Comparison of ENCODE assay signal across 15 cellular contexts in the genomic region with DNA sequence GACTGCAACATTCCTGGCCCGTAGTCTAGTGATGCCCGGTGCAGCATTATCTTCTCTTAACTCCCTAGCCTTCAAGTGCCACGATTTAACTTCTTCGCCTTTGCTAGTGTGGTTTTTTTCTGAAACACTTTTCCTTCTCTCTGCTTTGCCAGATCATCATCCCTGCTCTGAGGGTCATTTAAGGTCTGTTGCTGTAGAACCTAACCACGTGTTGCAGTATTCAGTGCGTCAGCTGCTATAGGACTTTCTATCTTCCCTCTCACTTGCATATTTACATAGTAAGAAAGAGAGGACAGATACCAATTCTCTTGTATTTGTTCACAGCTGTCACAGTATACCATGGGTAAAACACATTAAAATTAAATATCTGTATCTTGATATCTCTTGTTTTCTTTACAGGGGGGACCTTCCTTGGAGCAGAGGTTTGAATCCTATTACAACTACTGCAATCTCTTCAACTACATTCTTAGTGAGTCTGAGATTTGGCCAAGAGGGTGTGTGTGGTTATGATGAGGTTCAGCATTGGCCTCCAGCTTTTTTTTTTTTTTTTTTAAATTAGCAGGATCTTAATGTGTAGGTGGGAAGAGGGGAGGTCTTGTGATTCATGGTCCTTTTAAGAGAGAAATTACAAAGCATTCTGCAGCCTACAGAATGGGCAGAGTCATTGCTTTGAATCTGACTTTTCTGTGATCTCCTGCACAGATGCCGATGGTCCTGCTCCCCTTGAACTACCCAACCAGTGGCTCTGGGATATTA. TPM values are rescaled to one million over a fixed set of nuclear protein-coding genes. Genes with fewer than 3 reads are reported as not detected.
DNase-seq lines count a peak whose midpoint lies in the region; ATAC-seq and TF ChIP-seq lines count a peak whose summit lies in the region.
"Had no signal": no experiment of that assay in that cellular context is flagged by ENCODE, and none has a peak within 500 bp of the region (broad histone marks: within the 10 kb centered on the region; RNA-seq: fewer than 3 reads in every experiment).

No MANE protein-coding gene starts in this region.

- H3K23ac ChIP-seq in H9 (ENCODE audit: insufficient read length, low read depth, low read length): no peak overlapping the region
- no peak overlapping the region for H3K23ac ChIP-seq in IMR-90 (ENCODE audit: low read depth, low read length)

- H2AK5ac ChIP-seq in H9 (ENCODE audit: insufficient read length, low read length) (no peak overlapping the region), IMR-90 (ENCODE audit: low read depth, low read length) (no peak overlapping the region)

- CTCF ChIA-PET in IMR-90 (lab: Yijun Ruan, JAX): interaction anchor here (0.6 to 2.4 kb wide), 15 partner anchors 7 to 391 kb away, joined by 3 to 21 read pairs (median 4); no protein-coding TSS in a partner anchor

- H3K56ac ChIP-seq in H9 (ENCODE audit: insufficient read length, low read depth, low read length): no peak overlapping the region
- no peak overlapping the region for H3K56ac ChIP-seq in IMR-90 (ENCODE audit: extremely low read depth, insufficient read depth, low read length)

- TF ChIP-seq CTCF in H9 (conservative IDR thresholded peaks at IDR 0.05): no peak
- no peak for TF ChIP-seq CTCF in IMR-90 (conservative IDR thresholded peaks at IDR 0.05; ENCODE audit: low read depth, low read length)
- no peak for TF ChIP-seq CTCF in endodermal cell (conservative IDR thresholded peaks at IDR 0.05)
- TF ChIP-seq CTCF in omental fat pad (IDR thresholded peaks at IDR 0.05): no peak

- TF ChIP-seq RAD21 in IMR-90 (IDR thresholded peaks at IDR 0.05; ENCODE audit: low read length): no peak

- H3K36me3 Mint-ChIP-seq in H9 (ENCODE audit: insufficient read depth in 1 of 3, low read depth in 3 of 3) (peaks cover 59 to 96% (median 89%) of the 10 kb centered on the region in 3 experiments), endodermal cell (ENCODE audit: low read depth) (peaks cover 86% of the 10 kb centered on the region)

- H3K18ac ChIP-seq in H9 (ENCODE audit: insufficient read length, low read depth, low read length) (no peak overlapping the region), IMR-90 (ENCODE audit: low read depth, low read length) (no peak overlapping the region)

- no peak overlapping the region for H2BK20ac ChIP-seq in H9 (ENCODE audit: low read depth, low read length, poor library complexity, severe bottlenecking)
- no peak overlapping the region for H2BK20ac ChIP-seq in IMR-90 (ENCODE audit: low read depth, low read length)

- dilution Hi-C loops in IMR-90 (cut with HindIII; ENCODE audit: low sequenced_read_pairs, unreplicated experiment): no loop called here

- H3K4me3 Mint-ChIP-seq in H9 (no peak overlapping the region), endodermal cell (no peak overlapping the region)
- H3K4me3 Mint-ChIP-seq: activated T-helper 17 cell treated with anti-CD3 and anti-CD28 coated beads, Interleukin-2, amount 50 U/mL, for 72 hours; dendritic cell treated with granulocyte-macrophage colony-stimulating factor and Interleukin-4, amounts not matched to agents 40 ng/mL and 50 ng/mL, for 4 days; naive B cell had no signal

- H3K27ac ChIP-seq in H9 (ENCODE audit: insufficient read length, low read depth, low read length) (no peak overlapping the region), IMR-90 (ENCODE audit: insufficient read depth, low read length) (no peak overlapping the region), endodermal cell (ENCODE audit: low read depth, low read length) (no peak overlapping the region)
- H3K27ac ChIP-seq: ascending aorta, PC-9 had no signal

- H2BK120ac ChIP-seq in H9 (ENCODE audit: low read depth, low read length, poor library complexity, severe bottlenecking) (no peak overlapping the region), IMR-90 (ENCODE audit: low read depth, low read length) (no peak overlapping the region)

- H3K9ac ChIP-seq in H9 (ENCODE audit: extremely low read depth, insufficient read length, low read length) (no peak overlapping the region), IMR-90 (ENCODE audit: low read depth, low read length) (no peak overlapping the region), endodermal cell (ENCODE audit: extremely low read depth, low read length, poor library complexity, severe bottlenecking) (no peak overlapping the region)

- H3K4me1 Mint-ChIP-seq in H9 (peaks cover 4 to 10% of the 10 kb centered on the region in 2 experiments; a peak in 3 of 4 replicates), endodermal cell (peaks cover 3% of the 10 kb centered on the region)

- no peak overlapping the region for H2BK15ac ChIP-seq in H9 (ENCODE audit: low read depth, low read length)
- H2BK15ac ChIP-seq in IMR-90 (ENCODE audit: low read depth, low read length): no peak overlapping the region

- H3K14ac ChIP-seq in H9 (ENCODE audit: insufficient read depth, low read length): no peak overlapping the region
- no peak overlapping the region for H3K14ac ChIP-seq in IMR-90 (replicated peaks; ENCODE audit: low read depth, low read length)

- no peaks in the 10 kb centered on the region for H3K9me1 ChIP-seq in IMR-90 (ENCODE audit: insufficient read depth, low read length)

- no peaks in the 10 kb centered on the region for H3K23me2 ChIP-seq in H9 (ENCODE audit: insufficient read length, low read depth, low read length, poor library complexity, severe bottlenecking)

- no peaks in the 10 kb centered on the region for H4K20me1 ChIP-seq in H9 (ENCODE audit: control insufficient read depth, insufficient read depth, insufficient read length)
- peaks cover 9% of the 10 kb centered on the region for H4K20me1 ChIP-seq in IMR-90 (ENCODE audit: insufficient read depth, low read length)

- H3K27me3 ChIP-seq in H9 (ENCODE audit: insufficient read depth, low read length) (no peaks in the 10 kb centered on the region), IMR-90 (ENCODE audit: control insufficient read depth, insufficient read depth, low read length) (no peaks in the 10 kb centered on the region), endodermal cell (ENCODE audit: control insufficient read depth, insufficient read depth, low read length, poor library complexity, severe bottlenecking) (no peaks in the 10 kb centered on the region)
- H3K27me3 ChIP-seq: ascending aorta, tibial artery had no signal

- intact Hi-C loops in IMR-90 (cut with micrococcal nuclease): loop anchor here (1.0 to 5.0 kb wide), 3 partner anchors 14 to 325 kb away; partner anchors contain the start of gene EIF3L

- H3K4me3 ChIP-seq in IMR-90 (ENCODE audit: insufficient read depth, low read depth, low read length): no peak overlapping the region
- H3K4me3 ChIP-seq in endodermal cell (ENCODE audit: low read length): no peak overlapping the region
- H3K4me3 ChIP-seq: ascending aorta, PC-9, tibial artery had no signal

- H2BK12ac ChIP-seq in H9 (ENCODE audit: insufficient read length, low read depth, low read length): no peak overlapping the region

- H2AFZ ChIP-seq in H9 (ENCODE audit: low read length): no peak overlapping the region
- H2AFZ ChIP-seq in IMR-90 (replicated peaks; ENCODE audit: low read length, poor library complexity): no peak overlapping the region
- H2AFZ ChIP-seq: PC-9 had no signal

- peaks cover 3% of the 10 kb centered on the region for H3K79me1 ChIP-seq in H9 (ENCODE audit: insufficient read depth, low read depth, low read length, poor library complexity, severe bottlenecking)
- peaks cover 36 to 52% of the 10 kb centered on the region in 2 experiments for H3K79me1 ChIP-seq in IMR-90 (ENCODE audit: low read depth in 1 of 2, low read length in 2 of 2)

- no peak overlapping the region for H4K8ac ChIP-seq in H9 (replicated peaks; ENCODE audit: insufficient read length, low read depth, low read length)
- no peak overlapping the region for H4K8ac ChIP-seq in IMR-90 (ENCODE audit: low read depth in 2 of 2, low read length in 2 of 2)

- H4K5ac ChIP-seq in H9 (ENCODE audit: insufficient read length, low read depth, low read length) (no peak overlapping the region), IMR-90 (ENCODE audit: low read depth, low read length) (no peak overlapping the region)

- in situ Hi-C loops in IMR-90 (cut with MboI; ENCODE audit: low sequenced_read_pairs): no loop called here

- H2BK5ac ChIP-seq in H9 (ENCODE audit: insufficient read length, low read length) (no peak overlapping the region), IMR-90 (ENCODE audit: low read depth, low read length, poor library complexity, severe bottlenecking) (no peak overlapping the region)

- H3K36me3 ChIP-seq in IMR-90 (ENCODE audit: control insufficient read depth, insufficient read depth, low read length) (peaks cover 51% of the 10 kb centered on the region), endodermal cell (ENCODE audit: control insufficient read depth, insufficient read depth, low read length) (peaks cover 93% of the 10 kb centered on the region)

- H3K79me2 ChIP-seq in H9 (ENCODE audit: insufficient read depth, low read length): no peaks in the 10 kb centered on the region

- ATAC-seq in IMR-90 (ENCODE audit: low read depth): peak; percentile 8; the same call in 1 of the 2 replicates
- peak; percentile 25 for ATAC-seq in omental fat pad (ENCODE audit: low FRiP score)
- ATAC-seq in GM18502 (IDR thresholded peaks at IDR 0.05; ENCODE audit: poor library complexity, unreplicated experiment): no peak

- H3K4me1 ChIP-seq in H9 (ENCODE audit: insufficient read depth, low read length) (no peaks in the 10 kb centered on the region), IMR-90 (ENCODE audit: control insufficient read depth, insufficient read depth, low read length) (peaks cover 5% of the 10 kb centered on the region), endodermal cell (ENCODE audit: control insufficient read depth, insufficient read depth, low read length) (no peaks in the 10 kb centered on the region)

- H3K4me2 ChIP-seq in H9 (ENCODE audit: insufficient read depth, insufficient read length, low read length) (no peak overlapping the region), IMR-90 (ENCODE audit: low read depth, low read length) (no peak overlapping the region)
- H3K4me2 ChIP-seq: PC-9 had no signal

- H3K27me3 Mint-ChIP-seq in H9 (ENCODE audit: low read depth) (no peaks in the 10 kb centered on the region), endodermal cell (ENCODE audit: insufficient read depth) (no peaks in the 10 kb centered on the region)
- H3K27me3 Mint-ChIP-seq: activated T-helper 17 cell treated with anti-CD3 and anti-CD28 coated beads, Interleukin-2, amount 50 U/mL, for 72 hours; dendritic cell treated with granulocyte-macrophage colony-stimulating factor and Interleukin-4, amounts not matched to agents 40 ng/mL and 50 ng/mL, for 4 days; naive B cell had no signal

- DNase-seq in H9: no peak
- DNase-seq in IMR-90: peak; percentile 29
- DNase-seq in endodermal cell: no peak
- no peak for DNase-seq in omental fat pad (ENCODE audit: low spot score)
- no peak for DNase-seq in HPDE6-E6E7 (ENCODE audit: extremely low spot score)
- no peak for DNase-seq in stimulated activated naive CD4-positive, alpha-beta T cell treated with Interleukin-2 at 50 U/mL for 16 hours (lab: John Stamatoyannopoulos, UW)

- no peak overlapping the region for H3T11ph ChIP-seq in H9 (ENCODE audit: low read length)

- no peak overlapping the region for H2AK9ac ChIP-seq in IMR-90 (replicated peaks; ENCODE audit: low read depth, low read length, poor library complexity)

- H3K4ac ChIP-seq in H9 (ENCODE audit: low read depth, low read length) (no peak overlapping the region), IMR-90 (ENCODE audit: low read depth, low read length) (no peak overlapping the region)

- WGBS in H9 (ENCODE audit: extremely low coverage, insufficient read length, low lambda C conversion rate): no CpG with 5 or more reads among the region's 7 CpGs
- 20% methylated on average over 1 of the region's 7 CpGs; no CpG with 5 or more reads in 1 of the 2 experiments for WGBS in IMR-90 (ENCODE audit: extremely low coverage in 2 of 2, insufficient read length in 1 of 2), 2 experiments
- WGBS in endodermal cell (ENCODE audit: insufficient coverage in 1 of 2, insufficient read length in 1 of 2), 2 experiments: 96 to 98% methylated on average over 5 to 7 of the region's 7 CpGs

- POLR2A ChIA-PET in IMR-90 (lab: Charles Lee; ENCODE audit: unreplicated experiment): interaction anchor here (0.6 to 0.7 kb wide), 2 partner anchors 10 to 55 kb away, joined by 4 to 5 read pairs; partner anchors contain the start of gene GCAT

- peak overlapping the region; percentile 15 to 90 (median 32); a peak in 4 of 7 replicates for H3K27ac Mint-ChIP-seq in H9
- H3K27ac Mint-ChIP-seq in endodermal cell: peak overlapping the region; percentile 80
- H3K27ac Mint-ChIP-seq: dendritic cell treated with granulocyte-macrophage colony-stimulating factor and Interleukin-4, amounts not matched to agents 40 ng/mL and 50 ng/mL, for 4 days had no signal

- TF ChIP-seq POLR2A in IMR-90 (IDR thresholded peaks at IDR 0.05; ENCODE audit: low read depth, low read length): no peak

- BruUV-seq in IMR-90 (replicated peaks; lab: Mats Ljungman, UMichigan): no TSS peak

- H3K9me3 Mint-ChIP-seq in H9 (no peaks in the 10 kb centered on the region), endodermal cell (no peaks in the 10 kb centered on the region)
- H3K9me3 Mint-ChIP-seq: activated T-helper 17 cell treated with anti-CD3 and anti-CD28 coated beads, Interleukin-2, amount 50 U/mL, for 72 hours; dendritic cell treated with granulocyte-macrophage colony-stimulating factor and Interleukin-4, amounts not matched to agents 40 ng/mL and 50 ng/mL, for 4 days; naive B cell had no signal

- no peak overlapping the region for H4K91ac ChIP-seq in H9 (ENCODE audit: insufficient read length, low read depth, low read length)
- H4K91ac ChIP-seq in IMR-90 (ENCODE audit: insufficient read depth, low read depth, low read length): no peak overlapping the region

- no peaks in the 10 kb centered on the region for H3K9me3 ChIP-seq in H9 (ENCODE audit: control insufficient read depth, low read depth, low read length)
- no peaks in the 10 kb centered on the region for H3K9me3 ChIP-seq in IMR-90 (ENCODE audit: control insufficient read depth, insufficient read depth, low read length)
- H3K9me3 ChIP-seq in endodermal cell (ENCODE audit: control insufficient read depth, low read length): no peaks in the 10 kb centered on the region
- H3K9me3 ChIP-seq: ascending aorta, tibial artery had no signal

RNA-seq across cellular contexts. Expression of gene EIF3L, which starts 13.5 kb away (rescaled TPM):
- total RNA-seq in H9 (2021) (736 and 739 TPM in 2 replicates), IMR-90 (2012; rRNA removed) (464 and 593 TPM in 2 replicates), endodermal cell (100 to 1,000 TPM; 469 to 541 TPM), omental fat pad (100 to 1,000 TPM; 303 to 410 (median 328) TPM)
- 354 and 391 TPM in 2 replicates for polyA plus RNA-seq in IMR-90 (2012; rRNA removed)
- polyA plus RNA-seq in IMR-90 (2012; cell fraction: cytosol; rRNA removed): 183 and 246 TPM in 2 replicates
- 89.0 and 188 TPM in 2 replicates for polyA plus RNA-seq in IMR-90 (2012; cell fraction: nucleus; rRNA removed; ENCODE audit: low replicate concordance)
- 523 TPM for polyA plus RNA-seq in endodermal cell (2013, experiment 1 of 2)
- polyA plus RNA-seq in endodermal cell (2013, experiment 2 of 2): 462 TPM

RNA-seq across cellular contexts. Expression of gene ANKRD54, which starts 18.6 kb away (rescaled TPM):
- total RNA-seq in H9 (2021) (14.4 and 15.3 TPM in 2 replicates), IMR-90 (2012; rRNA removed) (18.5 and 20.3 TPM in 2 replicates), endodermal cell (10 to 100 TPM; 14.1 to 14.3 TPM), omental fat pad (10 to 100 TPM; 21.7 to 43.6 (median 28.6) TPM)
- polyA plus RNA-seq in IMR-90 (2012; rRNA removed): 31.3 and 31.5 TPM in 2 replicates
- 27.1 and 36.8 TPM in 2 replicates for polyA plus RNA-seq in IMR-90 (2012; cell fraction: cytosol; rRNA removed)
- 46.2 and 142 TPM in 2 replicates for polyA plus RNA-seq in IMR-90 (2012; cell fraction: nucleus; rRNA removed; ENCODE audit: low replicate concordance)
- polyA plus RNA-seq in endodermal cell (2013, experiment 1 of 2): 22.1 TPM
- 23.6 TPM for polyA plus RNA-seq in endodermal cell (2013, experiment 2 of 2)

RNA-seq across cellular contexts. Expression of gene GALR3, which starts 39.6 kb away (rescaled TPM):
- total RNA-seq in H9 (2021): 0.31 and 0.59 TPM in 2 replicates
- not detected in 2 replicates for total RNA-seq in IMR-90 (2012; rRNA removed)
- not detected in 2 replicates for polyA plus RNA-seq in IMR-90 (2012; rRNA removed)
- not detected in 2 replicates for polyA plus RNA-seq in IMR-90 (2012; cell fraction: cytosol; rRNA removed)
- 0.15 TPM in 1 of 2 replicates, not detected in the other for polyA plus RNA-seq in IMR-90 (2012; cell fraction: nucleus; rRNA removed; ENCODE audit: low replicate concordance)
- total RNA-seq in endodermal cell: under 1 TPM; 0.40 to 0.77 TPM
- not detected for polyA plus RNA-seq in endodermal cell (2013, experiment 1 of 2)
- 0.33 TPM for polyA plus RNA-seq in endodermal cell (2013, experiment 2 of 2)
- total RNA-seq in omental fat pad: not detected
- total RNA-seq: activated T-helper 17 cell treated with anti-CD3 and anti-CD28 coated beads, Interleukin-2, amount 50 U/mL, for 72 hours; ascending aorta; left colon; M059J had no signal

RNA-seq across cellular contexts. Expression of gene MICALL1, which starts 43.3 kb away (rescaled TPM):
- total RNA-seq in H9 (2021) (33.3 and 33.8 TPM in 2 replicates), IMR-90 (2012; rRNA removed) (12.2 and 12.4 TPM in 2 replicates), endodermal cell (10 to 100 TPM; 33.5 to 36.6 TPM), omental fat pad (10 to 100 TPM; 15.4 to 42.4 (median 20.6) TPM)
- 22.3 and 25.3 TPM in 2 replicates for polyA plus RNA-seq in IMR-90 (2012; rRNA removed)
- polyA plus RNA-seq in IMR-90 (2012; cell fraction: cytosol; rRNA removed): 13.7 and 21.3 TPM in 2 replicates
- 20.4 and 54.3 TPM in 2 replicates for polyA plus RNA-seq in IMR-90 (2012; cell fraction: nucleus; rRNA removed; ENCODE audit: low replicate concordance)
- 28.1 TPM for polyA plus RNA-seq in endodermal cell (2013, experiment 1 of 2)
- 24.7 TPM for polyA plus RNA-seq in endodermal cell (2013, experiment 2 of 2)

RNA-seq across cellular contexts. Expression of gene GCAT, which starts 55.0 kb away (rescaled TPM):
- total RNA-seq in H9 (2021): 26.9 and 28.8 TPM in 2 replicates
- 25.6 and 32.3 TPM in 2 replicates for total RNA-seq in IMR-90 (2012; rRNA removed)
- 20.6 and 26.2 TPM in 2 replicates for polyA plus RNA-seq in IMR-90 (2012; rRNA removed)
- 18.9 and 29.8 TPM in 2 replicates for polyA plus RNA-seq in IMR-90 (2012; cell fraction: cytosol; rRNA removed)
- polyA plus RNA-seq in IMR-90 (2012; cell fraction: nucleus; rRNA removed; ENCODE audit: low replicate concordance): 15.8 and 38.2 TPM in 2 replicates
- 10 to 100 TPM; 22.2 to 26.2 TPM for total RNA-seq in endodermal cell
- 22.0 TPM for polyA plus RNA-seq in endodermal cell (2013, experiment 1 of 2)
- 17.9 TPM for polyA plus RNA-seq in endodermal cell (2013, experiment 2 of 2)
- 10 to 100 TPM in 1 of 4 donors, 1 to 10 TPM in 3; 6.5 to 12.0 (median 8.9) TPM for total RNA-seq in omental fat pad
